21 cellular contexts compared by ENCODE assay signal in the genomic region with DNA sequence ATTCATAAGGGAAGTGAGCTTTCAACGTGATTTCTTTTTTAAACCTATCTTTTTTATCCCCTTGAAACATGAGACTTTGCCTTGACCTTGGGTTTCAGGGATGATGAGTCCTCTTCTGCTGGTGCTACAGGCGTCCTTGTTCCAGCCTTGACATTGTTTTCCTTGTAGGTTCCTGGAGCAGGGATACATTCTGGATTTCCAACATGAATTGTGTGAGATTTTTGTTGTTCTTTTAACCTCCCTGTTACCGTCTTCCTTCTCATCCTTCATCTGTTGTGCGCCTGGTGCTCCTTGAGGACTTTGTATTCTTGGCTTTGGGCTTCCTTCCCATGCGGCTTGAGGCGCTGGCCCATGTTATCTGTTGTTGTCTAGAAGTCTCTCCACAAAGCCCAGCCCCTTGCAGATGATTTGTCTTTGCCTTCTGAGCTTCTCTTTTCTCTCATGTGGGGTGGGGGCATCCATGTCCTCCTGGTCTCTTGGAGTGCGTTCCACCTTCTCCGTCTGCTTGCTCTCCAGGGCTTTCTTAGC.
"Had no signal": no experiment of that assay in that cellular context is flagged by ENCODE, and none has a peak within 500 bp of the region (broad histone marks: within the 10 kb centered on the region; RNA-seq: fewer than 3 reads in every experiment).

No MANE protein-coding gene starts in this region.

- H3K9me3 ChIP-seq: body of pancreas, gastrocnemius medialis, spleen, stomach, suprapubic skin had no signal

- H3K4me3 ChIP-seq: body of pancreas, gastrocnemius medialis, spleen, stomach, suprapubic skin had no signal

- DNase-seq: activated CD4-positive, alpha-beta T cell treated with anti-CD3 and anti-CD28 coated beads, Interleukin-2, amount 10 ng/mL, durations not matched to agents 7 days and 5 days; activated CD4-positive, CD25-positive, alpha-beta regulatory T cell treated with anti-CD3 and anti-CD28 coated beads, Interleukin-2, amount 50 U/mL, for 72 hours; activated CD8-positive, alpha-beta memory T cell treated with anti-CD3 and anti-CD28 coated beads, Interleukin-2, amount 10 ng/mL, durations not matched to agents 7 days and 5 days; activated CD8-positive, alpha-beta T cell treated with anti-CD3 and anti-CD28 coated beads for 36 hours; activated gamma-delta T cell treated with Interleukin-2 at 50 U/mL for 16 hours; activated T-cell treated with anti-CD3 and anti-CD28 coated beads for 4 hours; anterior cingulate cortex; caudate nucleus; effector CD8-positive, alpha-beta T cell; gastrocnemius medialis; hypothalamus; mammary epithelial cell; midbrain; spleen; stimulated activated CD4-positive, alpha-beta T cell treated with anti-CD3 and anti-CD28 coated beads, Interleukin-4, amount 100 ng/mL, for 1 hour; stomach had no signal

- H3K4me1 ChIP-seq: suprapubic skin had no signal

- H3K36me3 ChIP-seq: gastrocnemius medialis, stomach, suprapubic skin, WERI-Rb-1 had no signal

- ATAC-seq: activated CD8-positive, alpha-beta memory T cell treated with anti-CD3 and anti-CD28 coated beads, Interleukin-2, amount 10 ng/mL, durations not matched to agents 7 days and 5 days; activated CD8-positive, alpha-beta T cell treated with anti-CD3 and anti-CD28 coated beads for 36 hours; body of pancreas; esophagus mucosa; gastrocnemius medialis; SK-N-SH treated with all-trans-retinoic acid at 6 μM for 48 hours had no signal

- H3K27me3 ChIP-seq: body of pancreas, gastrocnemius medialis, spleen, stomach, suprapubic skin had no signal

- H3K27ac ChIP-seq: body of pancreas, gastrocnemius medialis, spleen, stomach, suprapubic skin, WERI-Rb-1 had no signal
